ENCODE assay signal across 8 cellular contexts in genomic region chr11:78574386-78575381, GRCh38. TPM values are rescaled to one million over a fixed set of nuclear protein-coding genes. Genes with fewer than 3 reads are reported as not detected.
DNase-seq lines count a peak whose midpoint lies in the region; ATAC-seq and TF ChIP-seq lines count a peak whose summit lies in the region.

A gene with protein sequence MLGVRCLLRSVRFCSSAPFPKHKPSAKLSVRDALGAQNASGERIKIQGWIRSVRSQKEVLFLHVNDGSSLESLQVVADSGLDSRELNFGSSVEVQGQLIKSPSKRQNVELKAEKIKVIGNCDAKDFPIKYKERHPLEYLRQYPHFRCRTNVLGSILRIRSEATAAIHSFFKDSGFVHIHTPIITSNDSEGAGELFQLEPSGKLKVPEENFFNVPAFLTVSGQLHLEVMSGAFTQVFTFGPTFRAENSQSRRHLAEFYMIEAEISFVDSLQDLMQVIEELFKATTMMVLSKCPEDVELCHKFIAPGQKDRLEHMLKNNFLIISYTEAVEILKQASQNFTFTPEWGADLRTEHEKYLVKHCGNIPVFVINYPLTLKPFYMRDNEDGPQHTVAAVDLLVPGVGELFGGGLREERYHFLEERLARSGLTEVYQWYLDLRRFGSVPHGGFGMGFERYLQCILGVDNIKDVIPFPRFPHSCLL (minus strand): TSS chr11:78574864. CDS start chr11:78574488, 376 bp downstream.

- H3K4me1 Mint-ChIP-seq in activated T-helper 2 cell treated with anti-CD3 and anti-CD28 coated beads, Interferon-gamma antibody, Interleukin-2, Interleukin-4, amounts not matched to agents 10 μg/mL and 5 μg/mL and 100 μg/mL, durations not matched to agents 14 hours and 24 hours and 36 hours (ENCODE audit: low read depth), result peaks cover 31% of the 10 kb centered on the region
- H3K4me1 Mint-ChIP-seq in natural killer cell, result peaks cover 24 to 25% of the 10 kb centered on the region in 2 donors

- no peak for TF ChIP-seq CTCF in RWPE2 (IDR thresholded peaks at IDR 0.05; ENCODE audit: poor library complexity, severe bottlenecking)
- no peak for TF ChIP-seq CTCF in natural killer cell (IDR thresholded peaks at IDR 0.05)

- peak; percentile 97 for DNase-seq in EH (ENCODE audit: low read depth)
- DNase-seq in H4 (ENCODE audit: low spot score), result peak; percentile 97
- peak; percentile 98 for DNase-seq in LoVo (ENCODE audit: low spot score)
- DNase-seq in RWPE2 (ENCODE audit: low spot score), result peak; percentile 96
- peak; percentile 95 for DNase-seq in activated T-helper 2 cell treated with anti-CD3 and anti-CD28 coated beads, Interferon-gamma antibody, Interleukin-2, Interleukin-4, amounts not matched to agents 10 μg/mL and 5 μg/mL and 100 μg/mL, durations not matched to agents 14 hours and 24 hours and 36 hours (ENCODE audit: low spot score)
- peak; percentile 97 for DNase-seq in fibroblast of peridontal ligament (ENCODE audit: extremely low read depth)
- peak; percentile 92 for DNase-seq in natural killer cell
- DNase-seq in stimulated activated naive CD4-positive, alpha-beta T cell treated with Interleukin-2 at 50 U/mL for 16 hours (lab: John Stamatoyannopoulos, UW), result peak; percentile 96

- peak within 1 kb of the TSS; percentile 93 for H3K27ac Mint-ChIP-seq in activated T-helper 2 cell treated with anti-CD3 and anti-CD28 coated beads, Interferon-gamma antibody, Interleukin-2, Interleukin-4, amounts not matched to agents 10 μg/mL and 5 μg/mL and 100 μg/mL, durations not matched to agents 14 hours and 24 hours and 36 hours
- peak within 1 kb of the TSS; percentile 94 to 97 for H3K27ac Mint-ChIP-seq in natural killer cell

- H3K36me3 Mint-ChIP-seq in activated T-helper 2 cell treated with anti-CD3 and anti-CD28 coated beads, Interferon-gamma antibody, Interleukin-2, Interleukin-4, amounts not matched to agents 10 μg/mL and 5 μg/mL and 100 μg/mL, durations not matched to agents 14 hours and 24 hours and 36 hours (ENCODE audit: low read depth), result peaks cover 31% of the 10 kb centered on the region
- peaks cover 6% of the 10 kb centered on the region for H3K36me3 Mint-ChIP-seq in natural killer cell

- H3K36me3 ChIP-seq in RWPE2 (ENCODE audit: low read depth), result peaks cover 21% of the 10 kb centered on the region

- H3K4me3 ChIP-seq in RWPE2 (ENCODE audit: severe bottlenecking), result peak within 1 kb of the TSS; percentile 88

- ATAC-seq in RWPE2 (ENCODE audit: low read depth) (peak; percentile 92), natural killer cell (peak; percentile 97 to 99 (median 98))

- H3K27me3 Mint-ChIP-seq in activated T-helper 2 cell treated with anti-CD3 and anti-CD28 coated beads, Interferon-gamma antibody, Interleukin-2, Interleukin-4, amounts not matched to agents 10 μg/mL and 5 μg/mL and 100 μg/mL, durations not matched to agents 14 hours and 24 hours and 36 hours (ENCODE audit: low read depth), result peaks cover 3% of the 10 kb centered on the region
- no peaks in the 10 kb centered on the region for H3K27me3 Mint-ChIP-seq in natural killer cell (ENCODE audit: low read depth in 2 of 2)

- peaks cover 12% of the 10 kb centered on the region for H3K4me1 ChIP-seq in RWPE2 (ENCODE audit: insufficient read depth, poor library complexity, severe bottlenecking)

- peak within 1 kb of the TSS; percentile 93 for H3K4me3 Mint-ChIP-seq in activated T-helper 2 cell treated with anti-CD3 and anti-CD28 coated beads, Interferon-gamma antibody, Interleukin-2, Interleukin-4, amounts not matched to agents 10 μg/mL and 5 μg/mL and 100 μg/mL, durations not matched to agents 14 hours and 24 hours and 36 hours (ENCODE audit: low read depth)
- H3K4me3 Mint-ChIP-seq in natural killer cell, result peak within 1 kb of the TSS; percentile 98

- peak within 1 kb of the TSS; percentile 22 for H3K27ac ChIP-seq in RWPE2 (ENCODE audit: poor library complexity, severe bottlenecking)

- H3K27me3 ChIP-seq in RWPE2 (ENCODE audit: insufficient read depth, poor library complexity, severe bottlenecking), result no peaks in the 10 kb centered on the region

- intact Hi-C loops in activated T-helper 2 cell treated with anti-CD3 and anti-CD28 coated beads, Interferon-gamma antibody, Interleukin-2, Interleukin-4, amounts not matched to agents 10 μg/mL and 5 μg/mL and 100 μg/mL, durations not matched to agents 14 hours and 24 hours and 36 hours (cut with micrococcal nuclease), result loop anchor here (2.0 to 5.0 kb wide), 4 partner anchors 68 to 752 kb away; partner anchors contain the start of genes AAMDC, INTS4 and RSF1
- intact Hi-C loops in natural killer cell (cut with micrococcal nuclease), result loop anchor here (1.0 kb wide), 1 partner anchor 109 kb away; no protein-coding TSS in a partner anchor

- H3K9me3 ChIP-seq in RWPE2 (ENCODE audit: severe bottlenecking), result no peaks in the 10 kb centered on the region

- H3K9me3 Mint-ChIP-seq in activated T-helper 2 cell treated with anti-CD3 and anti-CD28 coated beads, Interferon-gamma antibody, Interleukin-2, Interleukin-4, amounts not matched to agents 10 μg/mL and 5 μg/mL and 100 μg/mL, durations not matched to agents 14 hours and 24 hours and 36 hours, result no peaks in the 10 kb centered on the region
- H3K9me3 Mint-ChIP-seq in natural killer cell, result no peaks in the 10 kb centered on the region

RNA-seq across cellular contexts. Expression of the gene that starts here (rescaled TPM):
- total RNA-seq in H4 (2014; rRNA removed; shearing (Covaris generic)), result 24.9 and 29.1 TPM in 2 replicates
- 34.1 and 37.7 TPM in 2 replicates for total RNA-seq in activated T-helper 2 cell treated with anti-CD3 and anti-CD28 coated beads, Interferon-gamma antibody, Interleukin-2, Interleukin-4, amounts not matched to agents 10 μg/mL and 5 μg/mL and 100 μg/mL, durations not matched to agents 14 hours and 24 hours and 36 hours
- total RNA-seq in natural killer cell, result 1 to 10 TPM; 6.5 to 9.6 (median 8.8) TPM

Comparison
In these comparisons a context has a peak if more than half of its experiments do, and no peak if none do; other contexts are left out.
1. Peak in every context shown above with its lines: DNase-seq, ATAC-seq, H3K4me3 ChIP-seq and H3K27ac ChIP-seq.